Comparison of ENCODE assay signal across 17 cellular contexts in the genomic region with DNA sequence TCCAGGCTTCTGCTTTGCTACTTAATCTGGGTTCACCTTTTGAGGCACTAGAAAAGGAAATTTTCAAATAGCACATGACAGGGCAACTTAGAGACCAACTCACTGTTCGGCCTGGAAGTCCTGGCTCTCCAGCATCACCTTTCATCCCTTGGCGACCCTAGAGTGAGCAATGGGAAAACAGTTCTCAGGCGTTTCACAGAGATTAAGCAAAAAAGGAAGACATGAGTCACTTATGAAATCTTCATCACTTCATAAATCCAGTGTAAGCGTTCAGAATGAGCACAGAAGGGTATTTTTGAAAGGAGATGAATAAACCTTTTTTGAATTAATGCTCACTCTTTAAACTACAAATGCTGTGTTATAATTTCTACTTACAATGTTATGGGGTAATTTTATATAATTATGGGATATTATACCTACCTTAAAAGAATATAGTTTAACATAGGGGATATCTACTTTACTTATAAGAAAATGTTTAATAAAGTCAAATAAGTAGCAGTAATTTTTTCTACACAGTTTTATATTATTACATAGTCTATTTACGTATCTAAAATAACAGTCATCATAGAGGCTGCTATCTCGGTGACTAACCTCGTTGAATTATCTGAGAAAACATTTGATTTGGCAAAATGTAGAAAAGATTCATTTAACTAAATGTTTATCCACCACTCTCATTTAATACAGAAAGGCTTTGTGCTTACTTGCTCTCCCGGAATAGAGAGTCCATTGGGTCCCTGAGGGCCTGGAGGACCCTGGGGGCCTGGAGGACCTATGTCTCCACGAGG.
DNase-seq lines count a peak whose midpoint lies in the region; TF ChIP-seq lines count a peak whose summit lies in the region.
"Had no signal": no experiment of that assay in that cellular context is flagged by ENCODE, and none has a peak within 500 bp of the region (broad histone marks: within the 10 kb centered on the region; RNA-seq: fewer than 3 reads in every experiment).

No MANE protein-coding gene starts in this region.

- H3K36me3 Mint-ChIP-seq in HFFc6 (ENCODE audit: low read depth) = peaks cover 61% of the 10 kb centered on the region
- H3K36me3 Mint-ChIP-seq in activated CD4-positive, alpha-beta memory T cell treated with anti-CD3 and anti-CD28 coated beads for 36 hours = no peaks in the 10 kb centered on the region
- H3K36me3 Mint-ChIP-seq: CD8-positive, alpha-beta T cell had no signal

- POLR2A ChIA-PET in activated CD4-positive, alpha-beta memory T cell treated with anti-CD3 and anti-CD28 coated beads for 36 hours (lab: Charles Lee) = no interaction called here

- peaks cover 4% of the 10 kb centered on the region for H3K27me3 Mint-ChIP-seq in HFFc6 (ENCODE audit: insufficient read depth)
- H3K27me3 Mint-ChIP-seq in activated CD4-positive, alpha-beta memory T cell treated with anti-CD3 and anti-CD28 coated beads for 36 hours = no peaks in the 10 kb centered on the region
- H3K27me3 Mint-ChIP-seq: activated CD4-positive, alpha-beta memory T cell treated with anti-CD3 and anti-CD28 coated beads, Interleukin-2, amount 10 ng/mL, durations not matched to agents 7 days and 5 days; dendritic cell treated with granulocyte-macrophage colony-stimulating factor and Interleukin-4, amounts not matched to agents 40 ng/mL and 50 ng/mL, for 4 days had no signal

- H3K9me3 Mint-ChIP-seq in HFFc6 = no peaks in the 10 kb centered on the region
- H3K9me3 Mint-ChIP-seq in activated CD4-positive, alpha-beta memory T cell treated with anti-CD3 and anti-CD28 coated beads for 36 hours = no peaks in the 10 kb centered on the region
- H3K9me3 Mint-ChIP-seq: activated CD4-positive, alpha-beta memory T cell treated with anti-CD3 and anti-CD28 coated beads, Interleukin-2, amount 10 ng/mL, durations not matched to agents 7 days and 5 days; CD8-positive, alpha-beta T cell; dendritic cell treated with granulocyte-macrophage colony-stimulating factor and Interleukin-4, amounts not matched to agents 40 ng/mL and 50 ng/mL, for 4 days had no signal

- peak overlapping the region; percentile 41; the same call in 1 of the 2 replicates for H3K4me3 Mint-ChIP-seq in HFFc6
- no peak overlapping the region for H3K4me3 Mint-ChIP-seq in activated CD4-positive, alpha-beta memory T cell treated with anti-CD3 and anti-CD28 coated beads for 36 hours
- H3K4me3 Mint-ChIP-seq: activated CD4-positive, alpha-beta memory T cell treated with anti-CD3 and anti-CD28 coated beads, Interleukin-2, amount 10 ng/mL, durations not matched to agents 7 days and 5 days; CD8-positive, alpha-beta T cell; dendritic cell treated with granulocyte-macrophage colony-stimulating factor and Interleukin-4, amounts not matched to agents 40 ng/mL and 50 ng/mL, for 4 days had no signal

- DNase-seq in HFFc6 (peak; percentile 45), brain pericyte (ENCODE audit: low read depth, low spot score) (peak; percentile 61), lung microvascular endothelial cell (ENCODE audit: low read depth in 2 of 2) (peak; percentile 50 to 92), NOMO-1 treated with DMSO at 0.1 percent for 48 hours (lab: John Stamatoyannopoulos, UW; ENCODE audit: unreplicated experiment) (no peak), DMS79 (lab: John Stamatoyannopoulos, UW) (no peak)
- no peak for DNase-seq in activated CD4-positive, alpha-beta memory T cell treated with anti-CD3 and anti-CD28 coated beads for 36 hours
- no peak for DNase-seq in stimulated activated naive CD4-positive, alpha-beta T cell treated with Interleukin-2 at 50 U/mL for 16 hours (lab: John Stamatoyannopoulos, UW)
- DNase-seq: activated CD4-positive, alpha-beta memory T cell treated with anti-CD3 and anti-CD28 coated beads, Interleukin-2, amount 10 ng/mL, durations not matched to agents 7 days and 5 days; adrenal gland; CD8-positive, alpha-beta T cell; DND-41; left lung; MM.1S; NCI-H2029 treated with DMSO at 0.1 percent for 48 hours; NCI-H526; stimulated activated CD4-positive, alpha-beta T cell treated with anti-CD3 and anti-CD28 coated beads, Interleukin-15, amount 100 ng/mL, for 24 hours had no signal

- CTCF ChIA-PET in activated CD4-positive, alpha-beta memory T cell treated with anti-CD3 and anti-CD28 coated beads for 36 hours (lab: Charles Lee) = no interaction called here

- TF ChIP-seq CTCF in HFFc6 (IDR thresholded peaks at IDR 0.05) = no peak

- H3K4me1 Mint-ChIP-seq in HFFc6 (ENCODE audit: low read depth) = peaks cover 72% of the 10 kb centered on the region
- H3K4me1 Mint-ChIP-seq in activated CD4-positive, alpha-beta memory T cell treated with anti-CD3 and anti-CD28 coated beads for 36 hours (ENCODE audit: low read depth) = no peaks in the 10 kb centered on the region
- H3K4me1 Mint-ChIP-seq: activated CD4-positive, alpha-beta memory T cell treated with anti-CD3 and anti-CD28 coated beads, Interleukin-2, amount 10 ng/mL, durations not matched to agents 7 days and 5 days had no signal

- peak overlapping the region; percentile 82 for H3K27ac Mint-ChIP-seq in HFFc6
- no peak overlapping the region for H3K27ac Mint-ChIP-seq in activated CD4-positive, alpha-beta memory T cell treated with anti-CD3 and anti-CD28 coated beads for 36 hours
- H3K27ac Mint-ChIP-seq: activated CD4-positive, alpha-beta memory T cell treated with anti-CD3 and anti-CD28 coated beads, Interleukin-2, amount 10 ng/mL, durations not matched to agents 7 days and 5 days; CD8-positive, alpha-beta T cell; dendritic cell treated with granulocyte-macrophage colony-stimulating factor and Interleukin-4, amounts not matched to agents 40 ng/mL and 50 ng/mL, for 4 days had no signal

- intact Hi-C loops in activated CD4-positive, alpha-beta memory T cell treated with anti-CD3 and anti-CD28 coated beads for 36 hours (cut with micrococcal nuclease) = no loop called here

Comparison
In these comparisons a context has a peak if more than half of its experiments do, and no peak if none do; other contexts are left out.
1. DNase-seq: peak in HFFc6 (single experiment), brain pericyte (single experiment) and lung microvascular endothelial cell (2 of 2); none in NOMO-1 treated with DMSO at 0.1 percent for 48 hours (single experiment), activated CD4-positive, alpha-beta memory T cell treated with anti-CD3 and anti-CD28 coated beads for 36 hours (single experiment), stimulated activated naive CD4-positive, alpha-beta T cell treated with Interleukin-2 at 50 U/mL for 16 hours (single experiment) and DMS79 (single experiment).